In genomic region chr5:43606351-43606750, GRCh38 we compare ENCODE assay signal across 19 cellular contexts. TPM values are rescaled to one million over a fixed set of nuclear protein-coding genes. Genes with fewer than 3 reads are reported as not detected.
DNase-seq lines count a peak whose midpoint lies in the region; ATAC-seq, FAIRE-seq and TF ChIP-seq lines count a peak whose summit lies in the region.
"Had no signal": no experiment of that assay in that cellular context is flagged by ENCODE, and none has a peak within 500 bp of the region (broad histone marks: within the 10 kb centered on the region; RNA-seq: fewer than 3 reads in every experiment).

No MANE protein-coding gene starts in this region.

- H3K4me1 ChIP-seq in right atrium auricular region (peaks cover 0 to 23% of the 10 kb centered on the region in 2 donors), heart right ventricle (peaks cover 0 to 67% (median 24%) of the 10 kb centered on the region in 9 donors), DND-41 (ENCODE audit: insufficient read depth, low read length) (peaks cover 34% of the 10 kb centered on the region)

- H3K27ac ChIP-seq in right atrium auricular region: peak overlapping the region; percentile 14 to 37
- peak overlapping the region in 3 of 10 donors; percentile 35 to 48 (median 45) for H3K27ac ChIP-seq in heart right ventricle
- H3K27ac ChIP-seq in DND-41 (ENCODE audit: low read length): no peak overlapping the region
- H3K27ac ChIP-seq: C4-2B, PC-9 had no signal

- H3K27me3 Mint-ChIP-seq in neural crest cell (ENCODE audit: low read depth): no peaks in the 10 kb centered on the region

- ATAC-seq in heart right ventricle: no peak
- no peak for ATAC-seq in DND-41 (ENCODE audit: insufficient read depth, low read depth)
- no peak for ATAC-seq in HG03095 (IDR thresholded peaks at IDR 0.05; ENCODE audit: unreplicated experiment)

- H3K9me3 Mint-ChIP-seq in neural crest cell: no peaks in the 10 kb centered on the region

- H3K79me2 ChIP-seq in DND-41 (ENCODE audit: insufficient read depth, low read length): peaks cover 87% of the 10 kb centered on the region

- intact Hi-C loops in heart right ventricle (cut with DNase I): loop anchor here in 2 of 10 donors (10.0 kb wide), 1 partner anchor 52 kb away; the partner anchor contains the start of gene PAIP1 (in 2 of the 2)

- H4K20me1 ChIP-seq in DND-41 (ENCODE audit: insufficient read depth, low read length): no peaks in the 10 kb centered on the region; the same call in 1 of the 2 replicates

- no peak overlapping the region for H2AFZ ChIP-seq in DND-41 (ENCODE audit: low read depth, low read length)
- H2AFZ ChIP-seq: PC-9 had no signal

- peaks cover 26% of the 10 kb centered on the region for H3K4me1 Mint-ChIP-seq in neural crest cell

- H3K9me3 ChIP-seq in right atrium auricular region (no peaks in the 10 kb centered on the region), heart right ventricle (no peaks in the 10 kb centered on the region), DND-41 (ENCODE audit: insufficient read depth, low read length, severe bottlenecking) (no peaks in the 10 kb centered on the region)

- no peak for TF ChIP-seq CTCF in right atrium auricular region (IDR thresholded peaks at IDR 0.05)
- no peak for TF ChIP-seq CTCF in heart right ventricle (IDR thresholded peaks at IDR 0.05)
- TF ChIP-seq CTCF in DND-41 (IDR thresholded peaks at IDR 0.05; ENCODE audit: borderline replicate concordance, extremely low read depth, low read length, poor library complexity, severe bottlenecking): no peak
- no peak for TF ChIP-seq CTCF in bronchial epithelial cell (IDR thresholded peaks at IDR 0.05; ENCODE audit: insufficient read depth, low read length, severe bottlenecking)
- no peak for TF ChIP-seq CTCF in neural crest cell (conservative IDR thresholded peaks at IDR 0.05)

- peaks cover 18% of the 10 kb centered on the region for H3K36me3 Mint-ChIP-seq in neural crest cell (ENCODE audit: low read depth)

- H3K27me3 ChIP-seq in right atrium auricular region (no peaks in the 10 kb centered on the region), heart right ventricle (no peaks in the 10 kb centered on the region), DND-41 (ENCODE audit: insufficient read depth, low read length, poor library complexity) (no peaks in the 10 kb centered on the region), bronchial epithelial cell (ENCODE audit: control insufficient read depth, insufficient read depth, low read length) (no peaks in the 10 kb centered on the region)

- DNase-seq in right atrium auricular region (ENCODE audit: low spot score) (no peak), heart right ventricle (no peak), DND-41 (no peak), bronchial epithelial cell (ENCODE audit: low read depth) (peak; percentile 74), neural crest cell (ENCODE audit: low read depth, low spot score) (no peak), T-helper 9 cell (no peak), islet precursor cell (no peak)
- DNase-seq: COR-L47, GDM1, GOT3, KG1, NCI-H1417, NCI-H187, NCI-H2107, NCI-H345, NCI-H524 treated with DMSO at 0.1 percent for 48 hours, PC-9 had no signal

- no peak overlapping the region for H3K9ac ChIP-seq in DND-41 (ENCODE audit: low read depth, low read length)

- no peak overlapping the region for H3K27ac Mint-ChIP-seq in neural crest cell (ENCODE audit: unreplicated experiment)

- no peak for FAIRE-seq in bronchial epithelial cell (lab: Jason Lieb, UNC)

- H3K4me3 Mint-ChIP-seq in neural crest cell: peak overlapping the region; percentile 32

- peak overlapping the region; percentile 19; the same call in 1 of the 2 replicates for H3K4me2 ChIP-seq in DND-41 (ENCODE audit: insufficient read depth, low read length)
- H3K4me2 ChIP-seq: PC-9 had no signal

- H3K36me3 ChIP-seq in right atrium auricular region: peaks cover 24% of the 10 kb centered on the region
- H3K36me3 ChIP-seq in heart right ventricle: peaks cover 0 to 44% (median 11%) of the 10 kb centered on the region in 9 donors
- H3K36me3 ChIP-seq in DND-41 (ENCODE audit: insufficient read depth, low read length): peaks cover 37% of the 10 kb centered on the region
- H3K36me3 ChIP-seq in bronchial epithelial cell (ENCODE audit: control insufficient read depth, insufficient read depth, low read length): no peaks in the 10 kb centered on the region

- no peak overlapping the region for H3K4me3 ChIP-seq in right atrium auricular region
- H3K4me3 ChIP-seq in heart right ventricle: no peak overlapping the region
- H3K4me3 ChIP-seq in DND-41 (ENCODE audit: low read depth in 1 of 2, low read length in 2 of 2): no peak overlapping the region
- no peak overlapping the region for H3K4me3 ChIP-seq in bronchial epithelial cell (ENCODE audit: low read depth, low read length)
- H3K4me3 ChIP-seq: PC-9 had no signal

- whole genome bisulfite sequencing in heart right ventricle, 2 donors: 67 to 75% methylated on average over 3 of the region's 3 CpGs

RNA-seq across cellular contexts. Expression of gene NNT, which starts 3.4 kb away (rescaled TPM):
- total RNA-seq in right atrium auricular region (100 to 1,000 TPM; 109 to 328 TPM), heart right ventricle (100 to 1,000 TPM; 383 to 731 (median 639) TPM), bronchial epithelial cell (29.7 and 32.9 TPM in 2 replicates), neural crest cell (72.7 and 77.3 TPM in 2 replicates)
- polyA plus RNA-seq in heart right ventricle: 10 to 100 TPM; 40.8 to 78.5 TPM

RNA-seq across cellular contexts. Expression of gene PAIP1, which starts 49.5 kb away (rescaled TPM):
- 10 to 100 TPM; 68.0 to 80.3 TPM for total RNA-seq in right atrium auricular region
- total RNA-seq in heart right ventricle: 100 to 1,000 TPM; 112 to 162 (median 138) TPM
- 10 to 100 TPM; 51.1 to 84.6 TPM for polyA plus RNA-seq in heart right ventricle
- 92.8 and 136 TPM in 2 replicates for total RNA-seq in bronchial epithelial cell
- 111 and 112 TPM in 2 replicates for total RNA-seq in neural crest cell
